ENCODE assay signal across 2 cellular contexts in genomic region chr9:136348691-136349090, GRCh38.
TF ChIP-seq lines count a peak whose summit lies in the region.

No MANE protein-coding gene starts in this region.

TF ChIP-seq in HEK293, 187 proteins besides CTCF, POLR2A, EP300 and RAD21:
- TF ChIP-seq EGR2 (tag by site-specific recombination; IDR thresholded peaks at IDR 0.05; ENCODE audit: low read depth), result peak; percentile 23; the same call in 1 of the 2 replicates
- TF ChIP-seq KLF16 (tag by site-specific recombination; IDR thresholded peaks at IDR 0.05), result no peak
- 0 out of 2 replicates have a peak, but pooled peaks have one; percentile 33 for TF ChIP-seq KLF8 (tag by site-specific recombination; IDR thresholded peaks at IDR 0.05)
- TF ChIP-seq HOXC10 (CRISPR knock-in tag; IDR thresholded peaks at IDR 0.05), result no peak
- no peak for TF ChIP-seq OSR2 (tag by site-specific recombination; IDR thresholded peaks at IDR 0.05)
- TF ChIP-seq PBX3 (CRISPR knock-in tag; IDR thresholded peaks at IDR 0.05), result 0 out of 2 replicates have a peak, but pooled peaks have one; percentile 29
- TF ChIP-seq ZNF580 (tag by site-specific recombination; IDR thresholded peaks at IDR 0.05), result no peak

TF ChIP-seq in K562, 482 proteins besides CTCF, POLR2A, EP300 and RAD21:
- TF ChIP-seq ZBTB7A (IDR thresholded peaks at IDR 0.05; ENCODE audit: borderline replicate concordance, control insufficient read depth, low read depth, low read length) (no peak), HNRNPL (IDR thresholded peaks at IDR 0.05; ENCODE audit: low read depth, low read length) (0 out of 2 replicates have a peak, but pooled peaks have one; percentile 32)
